ENCODE assay signal across 10 cellular contexts in genomic region chr20:19886666-19887288, GRCh38.
DNase-seq lines count a peak whose midpoint lies in the region; ATAC-seq and TF ChIP-seq lines count a peak whose summit lies in the region.
"Had no signal": no experiment of that assay in that cellular context is flagged by ENCODE, and none has a peak within 500 bp of the region (broad histone marks: within the 10 kb centered on the region; RNA-seq: fewer than 3 reads in every experiment).

No MANE protein-coding gene starts in this region.

- no peak overlapping the region for H2AFZ ChIP-seq in Karpas-422 (ENCODE audit: low read length)

- DNase-seq in NCI-H146 (lab: John Stamatoyannopoulos, UW) (peak; percentile 26), NCI-H146 treated with DMSO at 0.1 percent for 48 hours (lab: John Stamatoyannopoulos, UW; ENCODE audit: unreplicated experiment) (no peak), lower lobe of right lung (no peak), tibial artery (no peak), ureter (ENCODE audit: low spot score) (no peak), NK-92 (lab: John Stamatoyannopoulos, UW; ENCODE audit: unreplicated experiment) (no peak), Karpas-422 (no peak)
- DNase-seq: activated CD4-positive, alpha-beta T cell treated with anti-CD3 and anti-CD28 coated beads for 1 hour; NCI-H2227 treated with DMSO at 0.1 percent for 48 hours had no signal

- H3K36me3 ChIP-seq in lower lobe of right lung, result no peaks in the 10 kb centered on the region
- H3K36me3 ChIP-seq in tibial artery, result peaks cover 0 to 6% (median 0%) of the 10 kb centered on the region in 3 donors
- H3K36me3 ChIP-seq in Karpas-422 (ENCODE audit: insufficient read depth, low read length), result no peaks in the 10 kb centered on the region

- H3K9me3 ChIP-seq in lower lobe of right lung, result no peaks in the 10 kb centered on the region
- no peaks in the 10 kb centered on the region for H3K9me3 ChIP-seq in tibial artery
- no peaks in the 10 kb centered on the region for H3K9me3 ChIP-seq in Karpas-422 (ENCODE audit: low read length)

- intact Hi-C loops in lower lobe of right lung (cut with DNase I), result no loop called here
- intact Hi-C loops in tibial artery (cut with DNase I; ENCODE audit: low total_unique reads), result no loop called here

- H3K4me3 ChIP-seq in lower lobe of right lung (peak overlapping the region; percentile 48), tibial artery (peak overlapping the region; percentile 32 to 43), Karpas-422 (ENCODE audit: low read length) (no peak overlapping the region)

- TF ChIP-seq CTCF in lower lobe of right lung (IDR thresholded peaks at IDR 0.05) (no peak), tibial artery (IDR thresholded peaks at IDR 0.05) (no peak)

- no peak overlapping the region for H3K9ac ChIP-seq in Karpas-422 (ENCODE audit: low read length)

- H3K27ac ChIP-seq in cingulate gyrus (ENCODE audit: low read depth, low read length) (peak overlapping the region; percentile 56), lower lobe of right lung (peak overlapping the region; percentile 83), tibial artery (peak overlapping the region; percentile 82 to 86), Karpas-422 (ENCODE audit: low read length) (no peak overlapping the region)

- no peaks in the 10 kb centered on the region for H4K20me1 ChIP-seq in Karpas-422 (ENCODE audit: insufficient read depth, low read depth, low read length)

- no peak for ATAC-seq in lower lobe of right lung

- H3K4me2 ChIP-seq in Karpas-422 (ENCODE audit: low read depth, low read length, poor library complexity, severe bottlenecking), result no peak overlapping the region

- H3K27me3 ChIP-seq in lower lobe of right lung (ENCODE audit: low read depth) (no peaks in the 10 kb centered on the region), tibial artery (no peaks in the 10 kb centered on the region), Karpas-422 (ENCODE audit: low read length) (no peaks in the 10 kb centered on the region)

- H3K4me1 ChIP-seq in lower lobe of right lung (peaks cover 64% of the 10 kb centered on the region), tibial artery (peaks cover 0 to 65% (median 39%) of the 10 kb centered on the region in 4 donors), Karpas-422 (ENCODE audit: low read length) (peaks cover 25% of the 10 kb centered on the region)

- H3K9me2 ChIP-seq in Karpas-422 (replicated peaks; ENCODE audit: insufficient read depth, low read length), result no peaks in the 10 kb centered on the region

- H3K79me2 ChIP-seq in Karpas-422 (ENCODE audit: low read length), result no peaks in the 10 kb centered on the region
